ENCODE assay signal across 16 cellular contexts in genomic region chr15:49875392-49875791, GRCh38.
DNase-seq lines count a peak whose midpoint lies in the region; ATAC-seq, FAIRE-seq and TF ChIP-seq lines count a peak whose summit lies in the region.
"Had no signal": no experiment of that assay in that cellular context is flagged by ENCODE, and none has a peak within 500 bp of the region (broad histone marks: within the 10 kb centered on the region; RNA-seq: fewer than 3 reads in every experiment).

No MANE protein-coding gene starts in this region.

- H4K20me1 ChIP-seq in astrocyte (ENCODE audit: insufficient read depth, low read length) = no peaks in the 10 kb centered on the region

- H3K4me3 ChIP-seq in astrocyte (ENCODE audit: insufficient read depth, low read depth, low read length) = no peak overlapping the region

- H3K27ac Mint-ChIP-seq in astrocyte (ENCODE audit: unreplicated experiment) = no peak overlapping the region
- no peak overlapping the region for H3K27ac Mint-ChIP-seq in progenitor cell of endocrine pancreas
- H3K27ac Mint-ChIP-seq in activated T-helper 17 cell treated with anti-CD3 and anti-CD28 coated beads, Interleukin-2, amount 50 U/mL, for 72 hours = no peak overlapping the region
- H3K27ac Mint-ChIP-seq: naive B cell had no signal

- H3K79me2 ChIP-seq in astrocyte (ENCODE audit: insufficient read depth, low read length) = no peaks in the 10 kb centered on the region

- no peaks in the 10 kb centered on the region for H3K36me3 ChIP-seq in astrocyte (ENCODE audit: insufficient read depth, low read length)

- H3K4me2 ChIP-seq in astrocyte (ENCODE audit: low read length) = no peak overlapping the region

- H3K4me1 ChIP-seq in astrocyte (ENCODE audit: insufficient read depth, low read length) = no peaks in the 10 kb centered on the region

- H3K36me3 Mint-ChIP-seq in astrocyte (ENCODE audit: low read depth, unreplicated experiment) (no peaks in the 10 kb centered on the region), progenitor cell of endocrine pancreas (ENCODE audit: insufficient read depth) (no peaks in the 10 kb centered on the region)
- H3K36me3 Mint-ChIP-seq in activated T-helper 17 cell treated with anti-CD3 and anti-CD28 coated beads, Interleukin-2, amount 50 U/mL, for 72 hours (ENCODE audit: low read depth) = no peaks in the 10 kb centered on the region
- H3K36me3 Mint-ChIP-seq: naive B cell had no signal

- no peaks in the 10 kb centered on the region for H3K27me3 Mint-ChIP-seq in astrocyte (ENCODE audit: low read depth, unreplicated experiment)
- no peaks in the 10 kb centered on the region for H3K27me3 Mint-ChIP-seq in progenitor cell of endocrine pancreas
- no peaks in the 10 kb centered on the region for H3K27me3 Mint-ChIP-seq in activated T-helper 17 cell treated with anti-CD3 and anti-CD28 coated beads, Interleukin-2, amount 50 U/mL, for 72 hours
- H3K27me3 Mint-ChIP-seq: naive B cell had no signal

- DNase-seq in astrocyte (ENCODE audit: low read depth) = no peak
- DNase-seq in progenitor cell of endocrine pancreas (ENCODE audit: low spot score, unreplicated experiment) = no peak
- DNase-seq: activated CD8-positive, alpha-beta memory T cell treated with anti-CD3 and anti-CD28 coated beads, Interleukin-2, amount 50 U/mL, for 4 hours; amygdala; GOT3; naive B cell; NCI-H1048; NCI-H526 treated with DMSO at 0.1 percent for 48 hours; stimulated activated naive CD4-positive, alpha-beta T cell had no signal

- FAIRE-seq in astrocyte (lab: Jason Lieb, UNC) = no peak
- FAIRE-seq: endometrium had no signal

- no peaks in the 10 kb centered on the region for H3K9me3 Mint-ChIP-seq in astrocyte (ENCODE audit: unreplicated experiment)
- H3K9me3 Mint-ChIP-seq in progenitor cell of endocrine pancreas (ENCODE audit: low read depth) = no peaks in the 10 kb centered on the region
- no peaks in the 10 kb centered on the region for H3K9me3 Mint-ChIP-seq in activated T-helper 17 cell treated with anti-CD3 and anti-CD28 coated beads, Interleukin-2, amount 50 U/mL, for 72 hours
- H3K9me3 Mint-ChIP-seq: naive B cell had no signal

- no peak overlapping the region for H3K9ac ChIP-seq in astrocyte (ENCODE audit: low read length)

- no peak overlapping the region for H3K27ac ChIP-seq in astrocyte (ENCODE audit: low read depth, low read length)

- TF ChIP-seq CTCF in GM12874 (IDR thresholded peaks at IDR 0.05; ENCODE audit: insufficient read depth, low read depth, low read length) (peak; percentile 23; the same call in 1 of the 2 replicates), astrocyte (IDR thresholded peaks at IDR 0.05; ENCODE audit: insufficient read depth, low read depth, low read length) (peak; percentile 5), progenitor cell of endocrine pancreas (IDR thresholded peaks at IDR 0.05; ENCODE audit: unreplicated experiment) (peak; percentile 44)

- H3K9me3 ChIP-seq in astrocyte (ENCODE audit: insufficient read depth, low read depth, low read length) = no peaks in the 10 kb centered on the region

- H3K27me3 ChIP-seq in astrocyte (ENCODE audit: insufficient read depth, low read length) = no peaks in the 10 kb centered on the region

- H3K4me1 Mint-ChIP-seq in astrocyte (ENCODE audit: low read depth, unreplicated experiment) (peaks cover 6% of the 10 kb centered on the region), progenitor cell of endocrine pancreas (ENCODE audit: low read depth) (peaks cover 13% of the 10 kb centered on the region)
- peaks cover 4% of the 10 kb centered on the region for H3K4me1 Mint-ChIP-seq in activated T-helper 17 cell treated with anti-CD3 and anti-CD28 coated beads, Interleukin-2, amount 50 U/mL, for 72 hours
- H3K4me1 Mint-ChIP-seq: naive B cell had no signal

- H2AFZ ChIP-seq in astrocyte (ENCODE audit: low read depth, low read length) = no peak overlapping the region

- H3K4me3 Mint-ChIP-seq in astrocyte (ENCODE audit: unreplicated experiment) (no peak overlapping the region), progenitor cell of endocrine pancreas (ENCODE audit: low read depth) (no peak overlapping the region)
- H3K4me3 Mint-ChIP-seq in activated T-helper 17 cell treated with anti-CD3 and anti-CD28 coated beads, Interleukin-2, amount 50 U/mL, for 72 hours = no peak overlapping the region
- H3K4me3 Mint-ChIP-seq: naive B cell had no signal

- ATAC-seq in HG02885 (IDR thresholded peaks at IDR 0.05; ENCODE audit: poor library complexity, unreplicated experiment) (peak; percentile 62), HG02763 (IDR thresholded peaks at IDR 0.05; ENCODE audit: unreplicated experiment) (no peak), SK-N-SH treated with all-trans-retinoic acid at 6 μM for 48 hours (no peak), HG03457 (IDR thresholded peaks at IDR 0.05; ENCODE audit: unreplicated experiment) (no peak)
- ATAC-seq in activated T-helper 17 cell treated with anti-CD3 and anti-CD28 coated beads, Interleukin-2, amount 50 U/mL, for 72 hours (replicated peaks) = no peak

TF ChIP-seq in SK-N-SH treated with all-trans-retinoic acid at 6 μM for 48 hours, 23 proteins besides CTCF, POLR2A, EP300 and RAD21 (continues in another document):
- TF ChIP-seq ZNF565 (CRISPR knock-in tag; conservative IDR thresholded peaks at IDR 0.05; ENCODE audit: low read depth) (no peak), TCF4 (CRISPR knock-in tag; IDR thresholded peaks at IDR 0.05; ENCODE audit: borderline replicate concordance) (no peak), ZNF8 (CRISPR knock-in tag; IDR thresholded peaks at IDR 0.05) (no peak), TSHZ2 (CRISPR knock-in tag; IDR thresholded peaks at IDR 0.05) (no peak), CSRNP3 (CRISPR knock-in tag; IDR thresholded peaks at IDR 0.05) (no peak), ZNF70 (CRISPR knock-in tag; IDR thresholded peaks at IDR 0.05) (no peak), CSDC2 (CRISPR knock-in tag; IDR thresholded peaks at IDR 0.05) (no peak), ESRRG (CRISPR knock-in tag; IDR thresholded peaks at IDR 0.05) (no peak), SNAI2 (CRISPR knock-in tag; IDR thresholded peaks at IDR 0.05) (no peak), BACH2 (CRISPR knock-in tag; IDR thresholded peaks at IDR 0.05; ENCODE audit: borderline replicate concordance) (no peak), TOX (CRISPR knock-in tag; IDR thresholded peaks at IDR 0.05; ENCODE audit: borderline replicate concordance) (no peak), GLIS3 (CRISPR knock-in tag; IDR thresholded peaks at IDR 0.05) (no peak), ARNTL (CRISPR knock-in tag; IDR thresholded peaks at IDR 0.05; ENCODE audit: borderline replicate concordance, low read depth) (no peak), ISL1 (CRISPR knock-in tag; IDR thresholded peaks at IDR 0.05) (no peak), POU6F1 (CRISPR knock-in tag; IDR thresholded peaks at IDR 0.05; ENCODE audit: borderline replicate concordance, low read depth) (no peak), ZFP30 (CRISPR knock-in tag; IDR thresholded peaks at IDR 0.05) (no peak), OSR1 (CRISPR knock-in tag; IDR thresholded peaks at IDR 0.05) (no peak)
